In the genomic region with DNA sequence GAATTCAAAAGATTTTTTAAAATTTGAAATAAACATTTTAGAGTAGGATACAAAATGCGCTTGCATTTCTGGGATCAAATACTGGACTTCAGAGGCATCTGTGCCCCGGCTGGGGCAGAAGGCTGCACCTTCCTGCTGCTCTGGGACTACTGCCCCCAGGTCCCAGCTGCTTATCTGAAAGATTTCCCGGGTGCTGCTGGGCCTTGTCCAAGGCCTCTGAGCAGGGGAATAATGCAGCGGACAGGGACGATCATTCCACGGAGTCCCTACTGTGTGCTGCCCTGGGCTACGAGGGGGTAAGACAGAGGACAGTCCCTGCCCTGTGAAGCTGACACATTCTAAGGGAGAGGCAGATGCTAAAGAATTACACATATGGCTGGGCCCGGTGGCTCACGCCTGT, we compare ENCODE assay signal across 20 cellular contexts. TPM values are rescaled to one million over a fixed set of nuclear protein-coding genes. Genes with fewer than 3 reads are reported as not detected.
DNase-seq lines count a peak whose midpoint lies in the region; ATAC-seq and TF ChIP-seq lines count a peak whose summit lies in the region.
"Had no signal": no experiment of that assay in that cellular context is flagged by ENCODE, and none has a peak within 500 bp of the region (broad histone marks: within the 10 kb centered on the region; RNA-seq: fewer than 3 reads in every experiment).

No MANE protein-coding gene starts in this region.

- H2AK5ac ChIP-seq in neuronal stem cell (ENCODE audit: low read depth, low read length): no peak overlapping the region

- H3K27ac ChIP-seq in body of pancreas: peak overlapping the region in 1 of 4 donors; percentile 38
- no peak overlapping the region for H3K27ac ChIP-seq in neuronal stem cell (replicated peaks; ENCODE audit: low read length)

- intact Hi-C loops in left ventricle myocardium superior (cut with micrococcal nuclease) (no loop called here), Right ventricle myocardium superior (cut with DNase I) (no loop called here), body of pancreas (cut with DNase I) (no loop called here)

- H2BK120ac ChIP-seq in neuronal stem cell (ENCODE audit: low read depth, low read length): no peak overlapping the region

- H4K8ac ChIP-seq in neuronal stem cell (ENCODE audit: low read depth, low read length): no peak overlapping the region

- H3K27me3 ChIP-seq in body of pancreas (no peaks in the 10 kb centered on the region), neuronal stem cell (ENCODE audit: control insufficient read depth in 3 of 3, insufficient read depth in 3 of 3, low read depth in 1 of 3, low read length in 3 of 3) (no peaks in the 10 kb centered on the region)

- no peak overlapping the region for H3K9ac ChIP-seq in neuronal stem cell (ENCODE audit: low read depth, low read length, poor library complexity)

- H2BK5ac ChIP-seq in neuronal stem cell (ENCODE audit: low read length): peak overlapping the region; percentile 45

- H3K18ac ChIP-seq in neuronal stem cell (ENCODE audit: low read length): peak overlapping the region; percentile 41

- no peaks in the 10 kb centered on the region for H3K36me3 ChIP-seq in body of pancreas (replicated peaks in 1 of 2; ENCODE audit: insufficient read depth in 1 of 2, low read depth in 2 of 2)
- H3K36me3 ChIP-seq in neuronal stem cell (replicated peaks in 1 of 2; ENCODE audit: control insufficient read depth in 2 of 2, insufficient read depth in 2 of 2, low read length in 2 of 2): peaks cover under 1% of the 10 kb centered on the region in 2 donors

- no peak overlapping the region for H4K91ac ChIP-seq in neuronal stem cell (ENCODE audit: low read depth, low read length, poor library complexity)

- H3K4me2 ChIP-seq in neuronal stem cell (ENCODE audit: insufficient read depth, low read length, poor library complexity, severe bottlenecking): no peak overlapping the region

- TF ChIP-seq CTCF in body of pancreas (IDR thresholded peaks at IDR 0.05): no peak

- H3K4ac ChIP-seq in neuronal stem cell (ENCODE audit: low read length): no peak overlapping the region

- DNase-seq in left ventricle myocardium superior (peak; percentile 10), Right ventricle myocardium superior (no peak), body of pancreas (peak; percentile 38 to 75 (median 50)), neuronal stem cell (ENCODE audit: low spot score) (no peak), iPS-NIHi11 (ENCODE audit: low spot score) (no peak), AG08396 (ENCODE audit: low spot score) (no peak)
- DNase-seq in activated CD8-positive, alpha-beta memory T cell treated with anti-CD3 and anti-CD28 coated beads for 24 hours: no peak
- DNase-seq: CD4-positive, alpha-beta memory T cell; DMS153; DMS79; GDM1; H9 had no signal

- peaks cover 19% of the 10 kb centered on the region for H3K79me1 ChIP-seq in neuronal stem cell (ENCODE audit: low read depth, low read length)

- no peak overlapping the region for H2AFZ ChIP-seq in neuronal stem cell (ENCODE audit: low read length)

- H3K23ac ChIP-seq in neuronal stem cell (ENCODE audit: low read depth, low read length, poor library complexity): no peak overlapping the region

- ATAC-seq in left ventricle myocardium superior (no peak), Right ventricle myocardium superior (ENCODE audit: poor library complexity) (no peak), body of pancreas (no peak), HG03135 (IDR thresholded peaks at IDR 0.05; ENCODE audit: unreplicated experiment) (no peak)
- ATAC-seq: HepG2 had no signal

- no peak overlapping the region for H2BK12ac ChIP-seq in neuronal stem cell (ENCODE audit: low read length)

- no peak for TF ChIP-seq POLR2A in body of pancreas (IDR thresholded peaks at IDR 0.05)

- H2BK15ac ChIP-seq in neuronal stem cell (ENCODE audit: low read length): no peak overlapping the region

- WGBS in body of pancreas, 2 donors: 40 to 50% methylated on average over 9 of the region's 9 CpGs
- WGBS in neuronal stem cell (ENCODE audit: extremely low coverage in 2 of 2, insufficient read length in 2 of 2, insufficient replicate concordance in 1 of 2), 2 donors: no CpG with 5 or more reads among the region's 9 CpGs

- H3K4me3 ChIP-seq in body of pancreas: no peak overlapping the region
- H3K4me3 ChIP-seq in neuronal stem cell (ENCODE audit: low read length in 2 of 2): no peak overlapping the region

- H3K9me3 ChIP-seq in body of pancreas (no peaks in the 10 kb centered on the region), neuronal stem cell (replicated peaks in 1 of 2; ENCODE audit: control insufficient read depth in 2 of 2, insufficient read depth in 1 of 2, low read depth in 1 of 2, low read length in 2 of 2) (no peaks in the 10 kb centered on the region)

- peaks cover 76% of the 10 kb centered on the region for H3K4me1 ChIP-seq in body of pancreas
- H3K4me1 ChIP-seq in neuronal stem cell (ENCODE audit: control insufficient read depth in 2 of 2, insufficient read depth in 1 of 2, low read depth in 1 of 2, low read length in 2 of 2): peaks cover 7 to 12% of the 10 kb centered on the region in 2 donors

- H3K14ac ChIP-seq in neuronal stem cell (ENCODE audit: low read length): no peak overlapping the region

RNA-seq across cellular contexts. Expression of gene NCCRP1, which starts 33.1 kb away (rescaled TPM):
- total RNA-seq in left ventricle myocardium superior (not detected), Right ventricle myocardium superior (not detected), body of pancreas (1 to 10 TPM in 1 of 2 donors, under 1 TPM in 1; 0.66 to 7.8 TPM)
- 2.0 TPM for polyA plus RNA-seq in neuronal stem cell (2013, experiment 1 of 2)
- polyA plus RNA-seq in neuronal stem cell (2013, experiment 2 of 2): 1.6 TPM
- total RNA-seq: A172; CD4-positive, alpha-beta memory T cell; HepG2 had no signal
- polyA plus RNA-seq: CD14-positive monocyte; CD4-positive, alpha-beta memory T cell; HepG2; IgD-negative memory B cell had no signal

RNA-seq across cellular contexts. Expression of gene PAK4, which starts 38.0 kb away (rescaled TPM):
- total RNA-seq in left ventricle myocardium superior: 17.4 TPM
- total RNA-seq in Right ventricle myocardium superior: 14.0 TPM
- 10 to 100 TPM; 18.9 to 40.2 TPM for total RNA-seq in body of pancreas
- 102 TPM for polyA plus RNA-seq in neuronal stem cell (2013, experiment 1 of 2)
- 96.5 TPM for polyA plus RNA-seq in neuronal stem cell (2013, experiment 2 of 2)

RNA-seq across cellular contexts. Expression of gene SYCN, which starts 40.4 kb away (rescaled TPM):
- not detected for total RNA-seq in left ventricle myocardium superior
- total RNA-seq in Right ventricle myocardium superior: not detected
- total RNA-seq in body of pancreas: 1,000 to 10,000 TPM; 2,614 to 5,793 TPM
- not detected for polyA plus RNA-seq in neuronal stem cell (2013, experiment 1 of 2)
- not detected for polyA plus RNA-seq in neuronal stem cell (2013, experiment 2 of 2)
- total RNA-seq: A172; CD4-positive, alpha-beta memory T cell; Daoy; H1; H9; HepG2 had no signal
- polyA plus RNA-seq: BJ; CD14-positive monocyte; CD4-positive, alpha-beta memory T cell; H1; HepG2; IgD-negative memory B cell had no signal

Comparison
In these comparisons a context has a peak if more than half of its experiments do, and no peak if none do; other contexts are left out.
1. DNase-seq: peak in left ventricle myocardium superior (single experiment) and body of pancreas (4 of 4); none in Right ventricle myocardium superior (single experiment), neuronal stem cell (single experiment), iPS-NIHi11 (single experiment), activated CD8-positive, alpha-beta memory T cell treated with anti-CD3 and anti-CD28 coated beads for 24 hours (single experiment) and AG08396 (single experiment).
2. RNA of gene SYCN, which starts 40.4 kb away (total RNA-seq): 2,614 to 5,793 TPM in body of pancreas; not detected in left ventricle myocardium superior (single experiment) and not detected in Right ventricle myocardium superior (single experiment); every median in the first group is over 1,000 times any median in the second.